Comparison of ENCODE assay signal across 30 cellular contexts in genomic region chr2:85137131-85137530, GRCh38. TPM values are rescaled to one million over a fixed set of nuclear protein-coding genes. Genes with fewer than 3 reads are reported as not detected.
DNase-seq lines count a peak whose midpoint lies in the region; ATAC-seq and TF ChIP-seq lines count a peak whose summit lies in the region.
"Had no signal": no experiment of that assay in that cellular context is flagged by ENCODE, and none has a peak within 500 bp of the region (broad histone marks: within the 10 kb centered on the region; RNA-seq: fewer than 3 reads in every experiment).

No MANE protein-coding gene starts in this region.

- H3K4me1 ChIP-seq in SK-N-SH (ENCODE audit: control insufficient read depth in 1 of 2, insufficient read depth in 2 of 2, low read depth in 1 of 2, low read length in 1 of 2) (peaks cover 0 to 16% of the 10 kb centered on the region in 2 experiments; a peak in 2 of 4 replicates), ascending aorta (peaks cover 3 to 32% of the 10 kb centered on the region in 2 donors), iPS-20b (ENCODE audit: insufficient read depth, low read length) (peaks cover 25% of the 10 kb centered on the region), thyroid gland (peaks cover 39 to 46% of the 10 kb centered on the region in 2 donors)

- H3K9me3 Mint-ChIP-seq in naive thymus-derived CD8-positive, alpha-beta T cell = no peaks in the 10 kb centered on the region
- H3K9me3 Mint-ChIP-seq: activated CD4-positive, alpha-beta memory T cell treated with anti-CD3 and anti-CD28 coated beads, Interleukin-2, amount 10 ng/mL, durations not matched to agents 7 days and 5 days; dendritic cell treated with granulocyte-macrophage colony-stimulating factor and Interleukin-4, amounts not matched to agents 40 ng/mL and 50 ng/mL, for 4 days; immature natural killer cell had no signal

- TF ChIP-seq CTCF in SK-N-SH (IDR thresholded peaks at IDR 0.05) = no peak
- no peak for TF ChIP-seq CTCF in ascending aorta (IDR thresholded peaks at IDR 0.05)
- TF ChIP-seq CTCF in thyroid gland (IDR thresholded peaks at IDR 0.05) = no peak

- peak; percentile 51 for DNase-seq in SK-N-SH
- no peak for DNase-seq in ascending aorta (ENCODE audit: low spot score in 2 of 2)
- peak in 1 of 2 donors; percentile 23 for DNase-seq in thyroid gland
- DNase-seq in naive thymus-derived CD8-positive, alpha-beta T cell = no peak
- DNase-seq: activated CD4-positive, alpha-beta memory T cell treated with anti-CD3 and anti-CD28 coated beads, Interleukin-2, amount 10 ng/mL, durations not matched to agents 7 days and 5 days; activated CD4-positive, alpha-beta T cell treated with anti-CD3 and anti-CD28 coated beads for 1 hour; activated CD8-positive, alpha-beta memory T cell treated with anti-CD3 and anti-CD28 coated beads, Interleukin-2, amount 50 U/mL, for 4 hours; activated naive CD4-positive, alpha-beta T cell; foreskin melanocyte; immature natural killer cell; KBM-7; left colon; mammary epithelial cell; NCI-H1092 treated with DMSO at 0.1 percent for 48 hours; NCI-H187; NCI-H524 treated with DMSO at 0.1 percent for 48 hours; NK-92 treated with Interleukin-12 subunit alpha and Interleukin-12 subunit beta, amount 100 ng/mL, for 24 hours; PC-3; psoas muscle; stimulated activated CD4-positive, alpha-beta T cell treated with anti-CD3 and anti-CD28 coated beads, Interleukin-4, amount 100 ng/mL, for 24 hours; T-helper 2 cell; upper lobe of left lung had no signal

- peaks cover 12% of the 10 kb centered on the region; the same call in 1 of the 2 replicates for H3K79me2 ChIP-seq in SK-N-SH (ENCODE audit: insufficient read depth)

- H2AFZ ChIP-seq in SK-N-SH (ENCODE audit: low read depth) = no peak overlapping the region

- H3K9ac ChIP-seq in SK-N-SH (no peak overlapping the region), iPS-20b (ENCODE audit: low read depth, low read length) (no peak overlapping the region; the same call in 1 of the 2 replicates)

- no peak overlapping the region for H3K4me3 ChIP-seq in SK-N-SH (ENCODE audit: low read depth in 2 of 2, low read length in 1 of 2)
- no peak overlapping the region for H3K4me3 ChIP-seq in ascending aorta
- peak overlapping the region; percentile 94; the same call in 1 of the 2 replicates for H3K4me3 ChIP-seq in iPS-20b (ENCODE audit: low read length)
- no peak overlapping the region for H3K4me3 ChIP-seq in thyroid gland (replicated peaks in 1 of 3)
- H3K4me3 ChIP-seq: psoas muscle, upper lobe of left lung had no signal

- peaks cover 0 to 13% (median 11%) of the 10 kb centered on the region in 4 donors for H3K4me1 Mint-ChIP-seq in naive thymus-derived CD8-positive, alpha-beta T cell

- no peaks in the 10 kb centered on the region for H3K9me2 ChIP-seq in SK-N-SH

- H4K20me1 ChIP-seq in SK-N-SH (ENCODE audit: insufficient read depth) = no peaks in the 10 kb centered on the region

- no peak for TF ChIP-seq POLR2A in thyroid gland (IDR thresholded peaks at IDR 0.05)

- no peak overlapping the region for H3K4me3 Mint-ChIP-seq in naive thymus-derived CD8-positive, alpha-beta T cell
- H3K4me3 Mint-ChIP-seq: activated CD4-positive, alpha-beta memory T cell treated with anti-CD3 and anti-CD28 coated beads, Interleukin-2, amount 10 ng/mL, durations not matched to agents 7 days and 5 days; dendritic cell treated with granulocyte-macrophage colony-stimulating factor and Interleukin-4, amounts not matched to agents 40 ng/mL and 50 ng/mL, for 4 days had no signal

- intact Hi-C loops in ascending aorta (cut with DNase I) (no loop called here), thyroid gland (cut with DNase I) (no loop called here)

- peaks cover 3% of the 10 kb centered on the region for H3F3A ChIP-seq in SK-N-SH (replicated peaks; ENCODE audit: insufficient read depth)

- H3K9me3 ChIP-seq in SK-N-SH (no peaks in the 10 kb centered on the region), ascending aorta (no peaks in the 10 kb centered on the region), iPS-20b (ENCODE audit: insufficient read depth, low read depth, low read length) (no peaks in the 10 kb centered on the region), thyroid gland (no peaks in the 10 kb centered on the region)
- H3K9me3 ChIP-seq: neutrophil, psoas muscle, upper lobe of left lung had no signal

- POLR2A ChIA-PET in SK-N-SH (lab: Yijun Ruan, JAX) = no interaction called here
- POLR2A ChIA-PET in naive thymus-derived CD8-positive, alpha-beta T cell (lab: Charles Lee) = no interaction called here

- CTCF ChIA-PET in SK-N-SH (lab: Yijun Ruan, JAX) = interaction anchor here (0.6 to 1.3 kb wide), 3 partner anchors 26 to 148 kb away, joined by 3 to 5 read pairs (median 4); no protein-coding TSS in a partner anchor

- H3K27me3 ChIP-seq in SK-N-SH (ENCODE audit: insufficient read depth) = no peaks in the 10 kb centered on the region
- no peaks in the 10 kb centered on the region for H3K27me3 ChIP-seq in ascending aorta
- peaks cover 14% of the 10 kb centered on the region for H3K27me3 ChIP-seq in iPS-20b (ENCODE audit: insufficient read depth, low read length)
- H3K27me3 ChIP-seq in thyroid gland = no peaks in the 10 kb centered on the region

- no peak for TF ChIP-seq RAD21 in SK-N-SH (IDR thresholded peaks at IDR 0.05; ENCODE audit: low read length)

- H3K27ac Mint-ChIP-seq in naive thymus-derived CD8-positive, alpha-beta T cell = no peak overlapping the region
- H3K27ac Mint-ChIP-seq: activated CD4-positive, alpha-beta memory T cell treated with anti-CD3 and anti-CD28 coated beads, Interleukin-2, amount 10 ng/mL, durations not matched to agents 7 days and 5 days; dendritic cell treated with granulocyte-macrophage colony-stimulating factor and Interleukin-4, amounts not matched to agents 40 ng/mL and 50 ng/mL, for 4 days; immature natural killer cell had no signal

- H3K36me3 Mint-ChIP-seq in naive thymus-derived CD8-positive, alpha-beta T cell = peaks cover 0 to 2% (median 0%) of the 10 kb centered on the region in 3 donors
- H3K36me3 Mint-ChIP-seq: immature natural killer cell had no signal

- TF ChIP-seq EP300 in SK-N-SH (IDR thresholded peaks at IDR 0.05; ENCODE audit: borderline replicate concordance in 1 of 2, low read depth in 1 of 2, low read length in 1 of 2) = no peak

- no peak overlapping the region for H3K4me2 ChIP-seq in SK-N-SH

- H3K36me3 ChIP-seq in SK-N-SH (replicated peaks in 1 of 2; ENCODE audit: control insufficient read depth in 1 of 2, insufficient read depth in 2 of 2, low read length in 1 of 2) (peaks cover 0 to 4% of the 10 kb centered on the region in 2 experiments), ascending aorta (no peaks in the 10 kb centered on the region), iPS-20b (ENCODE audit: insufficient read depth, low read depth, low read length) (peaks cover 60% of the 10 kb centered on the region), thyroid gland (no peaks in the 10 kb centered on the region)
- H3K36me3 ChIP-seq: neutrophil had no signal

- H3K27me3 Mint-ChIP-seq in naive thymus-derived CD8-positive, alpha-beta T cell = peaks cover 26 to 66% (median 59%) of the 10 kb centered on the region in 5 donors

- peak overlapping the region in 1 of 2 experiments; percentile 6; a peak in 1 of 4 replicates for H3K27ac ChIP-seq in SK-N-SH (ENCODE audit: low read depth in 2 of 2, low read length in 1 of 2)
- peak overlapping the region; percentile 22 to 28 for H3K27ac ChIP-seq in ascending aorta
- no peak overlapping the region for H3K27ac ChIP-seq in iPS-20b (ENCODE audit: low read length)
- peak overlapping the region; percentile 21 to 91 (median 24) for H3K27ac ChIP-seq in thyroid gland
- H3K27ac ChIP-seq: C4-2B, neutrophil had no signal

- no peak for ATAC-seq in SK-N-SH treated with all-trans-retinoic acid at 6 μM for 48 hours
- ATAC-seq in naive thymus-derived CD8-positive, alpha-beta T cell = no peak
- ATAC-seq in GM21390 (IDR thresholded peaks at IDR 0.05; ENCODE audit: unreplicated experiment) = no peak
- ATAC-seq in HG02798 (IDR thresholded peaks at IDR 0.05; ENCODE audit: poor library complexity, unreplicated experiment) = no peak
- ATAC-seq: left colon, PC-3, psoas muscle had no signal

TF ChIP-seq in SK-N-SH, 30 proteins besides CTCF, POLR2A, EP300 and RAD21 (continues in another document):
- TF ChIP-seq GATA2 (CRISPR knock-in tag; IDR thresholded peaks at IDR 0.05) (no peak), MEF2A (IDR thresholded peaks at IDR 0.05; ENCODE audit: borderline replicate concordance, low read depth) (no peak), RXRA (IDR thresholded peaks at IDR 0.05; ENCODE audit: borderline replicate concordance, low read depth) (no peak), TAF1 (IDR thresholded peaks at IDR 0.05; ENCODE audit: borderline replicate concordance, low read depth, low read length) (no peak), MXI1 (IDR thresholded peaks at IDR 0.05; ENCODE audit: low read depth, low read length) (no peak), NFIC (IDR thresholded peaks at IDR 0.05; ENCODE audit: borderline replicate concordance) (no peak), FOXM1 (IDR thresholded peaks at IDR 0.05; ENCODE audit: low read depth) (no peak), MAX (IDR thresholded peaks at IDR 0.05; ENCODE audit: low read depth) (no peak), ELF1 (IDR thresholded peaks at IDR 0.05) (no peak)

TF ChIP-seq in SK-N-SH treated with all-trans-retinoic acid at 6 μM for 48 hours, 23 proteins besides CTCF, POLR2A, EP300 and RAD21:
- TF ChIP-seq GLIS3 (CRISPR knock-in tag; IDR thresholded peaks at IDR 0.05) (no peak), TCF4 (CRISPR knock-in tag; IDR thresholded peaks at IDR 0.05; ENCODE audit: borderline replicate concordance) (no peak)

RNA-seq across cellular contexts. Expression of gene TCF7L1, which starts 3.9 kb away (rescaled TPM):
- polyA plus RNA-seq in SK-N-SH (2012; rRNA removed) = 1.6 and 3.7 TPM in 2 replicates
- 3.1 and 3.3 TPM in 2 replicates for polyA plus RNA-seq in SK-N-SH (2012; cell fraction: cytosol; rRNA removed)
- polyA plus RNA-seq in SK-N-SH (2012; cell fraction: nucleus; rRNA removed) = 9.0 and 11.0 TPM in 2 replicates
- total RNA-seq in ascending aorta (10.3 TPM), thyroid gland (10 to 100 TPM in 2 of 4 donors, 1 to 10 TPM in 2; 3.1 to 12.1 (median 8.7) TPM)
- not detected for total RNA-seq in naive thymus-derived CD8-positive, alpha-beta T cell
- under 1 TPM in 2 of 3 donors, not detected in 1; 0.08 to 0.09 TPM for polyA plus RNA-seq in naive thymus-derived CD8-positive, alpha-beta T cell
- total RNA-seq: A172 had no signal
